ENCODE assay signal across 29 cellular contexts in the genomic region with DNA sequence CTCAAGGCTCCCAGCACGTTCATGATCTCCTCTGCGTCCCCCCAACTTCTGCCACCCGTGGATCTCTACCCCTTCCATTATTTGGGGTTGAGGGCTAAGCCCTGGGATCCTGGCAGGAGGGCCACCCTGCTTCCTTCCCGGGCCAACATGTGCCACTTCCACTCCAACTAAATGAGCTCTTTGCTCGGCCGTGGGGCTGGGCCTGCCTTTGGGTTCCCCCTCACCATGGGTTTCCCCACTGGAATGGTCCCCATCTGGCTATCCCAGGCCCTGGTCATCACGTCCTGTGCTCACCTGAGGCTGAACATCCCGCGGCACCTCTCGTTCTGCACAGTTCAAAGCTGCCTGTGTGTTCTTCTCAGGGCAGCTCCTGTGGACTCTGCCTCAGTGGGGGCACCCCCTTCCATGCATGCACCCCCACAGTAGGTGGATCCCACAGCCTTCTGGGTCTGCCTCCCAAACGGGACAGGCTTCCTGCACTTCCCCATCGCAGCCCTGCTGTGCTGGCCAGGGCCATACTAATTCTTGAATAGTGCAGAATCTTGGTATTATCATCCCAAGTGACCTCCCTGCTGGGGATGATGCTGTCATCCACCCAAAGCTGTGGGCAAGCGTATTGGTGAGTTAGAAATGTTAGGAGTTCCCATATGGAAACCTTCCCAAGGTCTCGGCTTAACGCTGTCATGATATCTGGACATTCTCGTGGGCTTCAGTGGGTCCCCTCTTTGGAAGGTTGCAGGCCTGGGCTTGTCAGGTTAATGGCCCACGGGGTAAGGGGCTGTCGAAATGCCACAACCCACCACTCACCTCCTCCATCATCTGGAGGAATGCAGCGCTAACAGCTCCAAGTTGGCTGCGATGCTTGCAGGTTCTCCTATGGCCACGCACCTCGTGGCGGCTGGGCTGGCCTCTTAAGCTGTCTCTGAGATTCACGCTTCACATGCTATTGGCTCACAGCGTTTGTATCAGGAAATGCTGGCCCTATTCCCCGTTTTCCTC.
"Had no signal": no experiment of that assay in that cellular context is flagged by ENCODE, and none has a peak within 500 bp of the region (broad histone marks: within the 10 kb centered on the region; RNA-seq: fewer than 3 reads in every experiment).

No MANE protein-coding gene starts in this region.

- H3K27me3 Mint-ChIP-seq: activated CD4-positive, alpha-beta memory T cell treated with anti-CD3 and anti-CD28 coated beads for 36 hours; activated naive CD8-positive, alpha-beta T cell; stimulated activated naive CD8-positive, alpha-beta T cell treated with anti-CD3 and anti-CD28 coated beads, Interleukin-15, Interleukin-2, amounts not matched to agents 100 ng/mL and 50 ng/mL, for 24 hours had no signal

- H3K27ac Mint-ChIP-seq: activated CD4-positive, alpha-beta memory T cell treated with anti-CD3 and anti-CD28 coated beads for 36 hours; activated naive CD8-positive, alpha-beta T cell; immature natural killer cell; naive thymus-derived CD8-positive, alpha-beta T cell; neural progenitor cell; stimulated activated naive CD8-positive, alpha-beta T cell treated with anti-CD3 and anti-CD28 coated beads, Interleukin-15, Interleukin-2, amounts not matched to agents 100 ng/mL and 50 ng/mL, for 24 hours; T-helper 1 cell treated with Interleukin-12 subunit alpha and Interleukin-12 subunit beta and Interleukin-4 antibody, amounts not matched to agents 30 μg/mL and 1 μg/mL, for 36 hours had no signal

- DNase-seq: activated CD4-positive, alpha-beta memory T cell treated with anti-CD3 and anti-CD28 coated beads for 36 hours; activated CD4-positive, alpha-beta T cell treated with anti-CD3 and anti-CD28 coated beads for 48 hours; activated naive CD4-positive, alpha-beta T cell; activated T-cell treated with anti-CD3 and anti-CD28 coated beads, Interleukin-2, amount 50 U/mL, for 48 hours; anterior cingulate cortex; effector memory CD4-positive, alpha-beta T cell; hypothalamus; immature natural killer cell; kidney glomerular epithelial cell; left lung; mammary epithelial cell; midbrain; naive thymus-derived CD8-positive, alpha-beta T cell; retina; stimulated activated CD4-positive, alpha-beta T cell treated with anti-CD3 and anti-CD28 coated beads, Interleukin-12 subunit alpha, Interleukin-12 subunit beta, amount 100 ng/mL, for 4 hours; stimulated activated CD4-positive, alpha-beta T cell treated with anti-CD3 and anti-CD28 coated beads, Interleukin-4, amount 100 ng/mL, for 1 hour; substantia nigra; SW 1271; T-helper 9 cell; thyroid gland; upper lobe of left lung had no signal

- H3K4me3 ChIP-seq: left lung, neural progenitor cell, SK-N-MC, skin epidermis, thyroid gland, upper lobe of left lung had no signal

- H3K36me3 ChIP-seq: left lung, neural progenitor cell, thyroid gland, upper lobe of left lung had no signal

- H3K4me1 Mint-ChIP-seq: immature natural killer cell had no signal

- ATAC-seq: left lung; naive thymus-derived CD8-positive, alpha-beta T cell; sciatic nerve had no signal

- H3K27ac ChIP-seq: left lung, neural progenitor cell, SK-N-MC, skin epidermis, thyroid gland, VCaP had no signal

- H3K9me3 ChIP-seq: left lung, thyroid gland, upper lobe of left lung had no signal

- H3K4me3 Mint-ChIP-seq: activated CD4-positive, alpha-beta memory T cell treated with anti-CD3 and anti-CD28 coated beads for 36 hours; activated naive CD8-positive, alpha-beta T cell; immature natural killer cell; naive thymus-derived CD8-positive, alpha-beta T cell; neural progenitor cell; stimulated activated naive CD8-positive, alpha-beta T cell treated with anti-CD3 and anti-CD28 coated beads, Interleukin-15, Interleukin-2, amounts not matched to agents 100 ng/mL and 50 ng/mL, for 24 hours; T-helper 1 cell treated with Interleukin-12 subunit alpha and Interleukin-12 subunit beta and Interleukin-4 antibody, amounts not matched to agents 30 μg/mL and 1 μg/mL, for 36 hours had no signal

- H3K4me1 ChIP-seq: left lung, neural progenitor cell had no signal

- H3K9me3 Mint-ChIP-seq: activated CD4-positive, alpha-beta memory T cell treated with anti-CD3 and anti-CD28 coated beads for 36 hours; immature natural killer cell; naive thymus-derived CD8-positive, alpha-beta T cell; neural progenitor cell; stimulated activated naive CD8-positive, alpha-beta T cell treated with anti-CD3 and anti-CD28 coated beads, Interleukin-15, Interleukin-2, amounts not matched to agents 100 ng/mL and 50 ng/mL, for 24 hours; T-helper 1 cell treated with Interleukin-12 subunit alpha and Interleukin-12 subunit beta and Interleukin-4 antibody, amounts not matched to agents 30 μg/mL and 1 μg/mL, for 36 hours had no signal

- H3K36me3 Mint-ChIP-seq: activated CD4-positive, alpha-beta memory T cell treated with anti-CD3 and anti-CD28 coated beads for 36 hours; activated naive CD8-positive, alpha-beta T cell; immature natural killer cell; naive thymus-derived CD8-positive, alpha-beta T cell; neural progenitor cell had no signal

- H3K27me3 ChIP-seq: left lung, neural progenitor cell, thyroid gland, upper lobe of left lung had no signal
